In genomic region chr12:31929140-31929526, GRCh38 we compare ENCODE assay signal across 15 cellular contexts.
DNase-seq lines count a peak whose midpoint lies in the region; ATAC-seq, FAIRE-seq and TF ChIP-seq lines count a peak whose summit lies in the region.
"Had no signal": no experiment of that assay in that cellular context is flagged by ENCODE, and none has a peak within 500 bp of the region (broad histone marks: within the 10 kb centered on the region; RNA-seq: fewer than 3 reads in every experiment).

No MANE protein-coding gene starts in this region.

- DNase-seq in activated T-cell treated with anti-CD3 and anti-CD28 coated beads for 4 hours (peak; percentile 12), urothelium cell line (ENCODE audit: low spot score) (no peak), NCI-H345 treated with DMSO at 0.1 percent for 48 hours (lab: John Stamatoyannopoulos, UW; ENCODE audit: unreplicated experiment) (no peak), WERI-Rb-1 (no peak)
- no peak for DNase-seq in activated T-cell treated with anti-CD3 and anti-CD28 coated beads, Interleukin-2, amount 50 U/mL, for 48 hours
- DNase-seq in activated naive CD8-positive, alpha-beta T cell treated with anti-CD3 and anti-CD28 coated beads, Interleukin-2, amount 50 U/mL, for 24 hours, result peak; percentile 30
- DNase-seq: erythroblast, H7, hippocampal formation, MV-4-11, PC-9, T1000 had no signal

- H3K36me3 Mint-ChIP-seq in activated naive CD8-positive, alpha-beta T cell treated with anti-CD3 and anti-CD28 coated beads, Interleukin-2, amount 50 U/mL, for 24 hours (ENCODE audit: low read depth), result peaks cover 24% of the 10 kb centered on the region
- H3K36me3 Mint-ChIP-seq in stimulated activated memory B cell treated with anti-CD40 and anti-IgM and Interleukin-4, amounts not matched to agents 10 μg/mL and 1 μg/mL and 100 μg/mL, for 72 hours, result peaks cover 11% of the 10 kb centered on the region

- no peaks in the 10 kb centered on the region for H3K9me2 ChIP-seq in SU-DHL-6 (replicated peaks; ENCODE audit: insufficient read depth, low read length)

- H3K4me3 Mint-ChIP-seq in activated naive CD8-positive, alpha-beta T cell treated with anti-CD3 and anti-CD28 coated beads, Interleukin-2, amount 50 U/mL, for 24 hours, result peak overlapping the region; percentile 73
- H3K4me3 Mint-ChIP-seq in stimulated activated memory B cell treated with anti-CD40 and anti-IgM and Interleukin-4, amounts not matched to agents 10 μg/mL and 1 μg/mL and 100 μg/mL, for 72 hours, result peak overlapping the region; percentile 79

- peak overlapping the region; percentile 49 for H3K9ac ChIP-seq in SU-DHL-6 (ENCODE audit: low read length)

- no peak for FAIRE-seq in urothelium cell line (lab: Jason Lieb, UNC)

- peak overlapping the region; percentile 92 for H3K27ac Mint-ChIP-seq in activated naive CD8-positive, alpha-beta T cell treated with anti-CD3 and anti-CD28 coated beads, Interleukin-2, amount 50 U/mL, for 24 hours
- H3K27ac Mint-ChIP-seq in stimulated activated memory B cell treated with anti-CD40 and anti-IgM and Interleukin-4, amounts not matched to agents 10 μg/mL and 1 μg/mL and 100 μg/mL, for 72 hours, result peak overlapping the region; percentile 100

- H3K4me2 ChIP-seq in SU-DHL-6 (ENCODE audit: low read depth, low read length, poor library complexity, severe bottlenecking), result peak overlapping the region; percentile 67
- H3K4me2 ChIP-seq: PC-9 had no signal

- H3K9me3 ChIP-seq in SU-DHL-6 (ENCODE audit: insufficient read depth, low read length) (no peaks in the 10 kb centered on the region), WERI-Rb-1 (ENCODE audit: severe bottlenecking) (no peaks in the 10 kb centered on the region)

- no peaks in the 10 kb centered on the region for H3K27me3 Mint-ChIP-seq in activated naive CD8-positive, alpha-beta T cell treated with anti-CD3 and anti-CD28 coated beads, Interleukin-2, amount 50 U/mL, for 24 hours
- H3K27me3 Mint-ChIP-seq in stimulated activated memory B cell treated with anti-CD40 and anti-IgM and Interleukin-4, amounts not matched to agents 10 μg/mL and 1 μg/mL and 100 μg/mL, for 72 hours, result no peaks in the 10 kb centered on the region

- no peaks in the 10 kb centered on the region for H4K20me1 ChIP-seq in SU-DHL-6 (ENCODE audit: low read depth, low read length)

- H3K27me3 ChIP-seq in SU-DHL-6 (ENCODE audit: low read length), result no peaks in the 10 kb centered on the region
- no peaks in the 10 kb centered on the region for H3K27me3 ChIP-seq in WERI-Rb-1 (ENCODE audit: insufficient read depth, low read depth, severe bottlenecking)

- H3F3A ChIP-seq in SU-DHL-6 (ENCODE audit: insufficient read depth), result peaks cover 11% of the 10 kb centered on the region; the same call in 1 of the 2 replicates

- H3K27ac ChIP-seq in SU-DHL-6 (ENCODE audit: low read depth, low read length) (peak overlapping the region; percentile 75), WERI-Rb-1 (no peak overlapping the region)
- H3K27ac ChIP-seq: PC-9 had no signal

- H3K4me3 ChIP-seq in SU-DHL-6 (ENCODE audit: insufficient read depth, low read length, poor library complexity, severe bottlenecking) (peak overlapping the region; percentile 37), WERI-Rb-1 (ENCODE audit: low read depth, low read length) (no peak overlapping the region)
- H3K4me3 ChIP-seq: PC-9 had no signal

- no peaks in the 10 kb centered on the region for H3K36me3 ChIP-seq in SU-DHL-6 (ENCODE audit: low read length)
- no peaks in the 10 kb centered on the region for H3K36me3 ChIP-seq in WERI-Rb-1

- H3K4me1 Mint-ChIP-seq in activated naive CD8-positive, alpha-beta T cell treated with anti-CD3 and anti-CD28 coated beads, Interleukin-2, amount 50 U/mL, for 24 hours, result peaks cover 67% of the 10 kb centered on the region
- peaks cover 42% of the 10 kb centered on the region for H3K4me1 Mint-ChIP-seq in stimulated activated memory B cell treated with anti-CD40 and anti-IgM and Interleukin-4, amounts not matched to agents 10 μg/mL and 1 μg/mL and 100 μg/mL, for 72 hours

- peak overlapping the region; percentile 75 for H2AFZ ChIP-seq in SU-DHL-6 (ENCODE audit: low read depth, low read length, severe bottlenecking)
- H2AFZ ChIP-seq: PC-9 had no signal

- no peaks in the 10 kb centered on the region for H3K79me2 ChIP-seq in SU-DHL-6 (ENCODE audit: insufficient read depth, low read length)

- H3K9me3 Mint-ChIP-seq in activated naive CD8-positive, alpha-beta T cell treated with anti-CD3 and anti-CD28 coated beads, Interleukin-2, amount 50 U/mL, for 24 hours, result peaks cover 20% of the 10 kb centered on the region
- peaks cover 3% of the 10 kb centered on the region for H3K9me3 Mint-ChIP-seq in stimulated activated memory B cell treated with anti-CD40 and anti-IgM and Interleukin-4, amounts not matched to agents 10 μg/mL and 1 μg/mL and 100 μg/mL, for 72 hours

- ATAC-seq in activated naive CD8-positive, alpha-beta T cell treated with anti-CD3 and anti-CD28 coated beads, Interleukin-2, amount 50 U/mL, for 24 hours, result peak; percentile 57
- ATAC-seq in stimulated activated memory B cell treated with anti-CD40 and anti-IgM and Interleukin-4, amounts not matched to agents 10 μg/mL and 1 μg/mL and 100 μg/mL, for 72 hours, result no peak
- ATAC-seq: left lobe of liver had no signal

- TF ChIP-seq CTCF in SU-DHL-6 (IDR thresholded peaks at IDR 0.05; ENCODE audit: insufficient read depth, low read length, poor library complexity, severe bottlenecking) (no peak), WERI-Rb-1 (IDR thresholded peaks at IDR 0.05; ENCODE audit: low read depth, low read length) (no peak)

Comparison
In these comparisons a context has a peak if more than half of its experiments do, and no peak if none do; other contexts are left out.
1. DNase-seq: peak in activated T-cell treated with anti-CD3 and anti-CD28 coated beads for 4 hours (single experiment) and activated naive CD8-positive, alpha-beta T cell treated with anti-CD3 and anti-CD28 coated beads, Interleukin-2, amount 50 U/mL, for 24 hours (single experiment); none in activated T-cell treated with anti-CD3 and anti-CD28 coated beads, Interleukin-2, amount 50 U/mL, for 48 hours (0 of 2), urothelium cell line (single experiment), NCI-H345 treated with DMSO at 0.1 percent for 48 hours (single experiment) and WERI-Rb-1 (single experiment).